In the genomic region with DNA sequence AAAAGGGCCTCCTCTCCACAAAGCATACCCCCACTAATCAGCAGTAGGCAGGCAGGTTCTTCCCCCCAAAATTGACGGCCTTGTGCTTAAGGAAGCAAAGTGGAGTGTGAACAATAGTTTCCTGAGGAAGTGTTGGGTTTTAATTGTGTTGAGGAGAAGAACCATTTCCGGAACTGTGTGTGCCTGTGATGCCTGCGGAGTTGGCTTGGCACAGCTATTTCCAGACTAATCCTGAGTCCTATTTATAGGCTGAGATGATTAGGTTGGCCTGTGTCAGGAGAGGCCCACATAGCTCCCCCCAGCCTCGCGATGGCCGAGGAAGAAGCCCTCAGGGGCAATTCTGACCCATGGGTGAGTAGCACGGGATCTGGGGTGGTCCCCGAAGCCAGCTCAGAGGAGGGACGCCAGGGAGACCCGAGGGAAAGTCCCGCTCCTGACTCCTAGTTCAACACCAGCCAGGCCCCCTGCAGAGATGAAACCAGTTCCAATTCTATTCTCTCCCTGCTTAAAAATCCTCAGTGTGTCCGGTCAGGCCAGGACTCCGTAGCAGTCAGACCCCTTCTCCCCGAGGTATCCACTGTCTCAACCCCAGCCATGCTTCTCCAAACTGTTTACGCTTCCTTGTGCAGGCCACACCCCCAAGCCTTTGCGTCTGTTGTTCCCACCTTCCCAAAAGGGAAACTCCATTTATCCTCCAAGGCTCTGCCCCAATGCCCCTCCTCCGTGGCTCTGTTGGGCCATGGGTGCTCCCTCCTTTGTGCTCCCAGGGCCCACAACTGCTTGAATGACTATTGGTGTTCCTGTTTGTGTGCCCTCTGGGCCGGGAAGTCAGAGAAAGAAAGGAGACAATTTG, we compare ENCODE assay signal across 8 cellular contexts. TPM values are rescaled to one million over a fixed set of nuclear protein-coding genes. Genes with fewer than 3 reads are reported as not detected.
DNase-seq lines count a peak whose midpoint lies in the region; ATAC-seq and TF ChIP-seq lines count a peak whose summit lies in the region.

No MANE protein-coding gene starts in this region.

- H3K4me3 Mint-ChIP-seq in glutamatergic neuron (ENCODE audit: unreplicated experiment), result no peak overlapping the region

- H3K36me3 ChIP-seq in subcutaneous abdominal adipose tissue (ENCODE audit: control insufficient read depth in 5 of 5, insufficient read depth in 5 of 5, low read length in 5 of 5), result peaks cover 0 to 2% (median 0%) of the 10 kb centered on the region in 5 donors

- ATAC-seq in HG02852 (IDR thresholded peaks at IDR 0.05; ENCODE audit: unreplicated experiment) (no peak), GM18861 (IDR thresholded peaks at IDR 0.05; ENCODE audit: unreplicated experiment) (no peak)

- no peak for TF ChIP-seq CTCF in cardiac fibroblast (IDR thresholded peaks at IDR 0.05; ENCODE audit: low read depth, low read length)
- no peak for TF ChIP-seq CTCF in glutamatergic neuron (IDR thresholded peaks at IDR 0.05; ENCODE audit: partially characterized antibody, unreplicated experiment)

- DNase-seq in AG08396 (ENCODE audit: low spot score) (peak; percentile 54), Kasumi-1 (lab: John Stamatoyannopoulos, UW) (peak; percentile 97 to 98), cardiac fibroblast (ENCODE audit: low read depth in 2 of 2) (peak; percentile 82 to 89), glutamatergic neuron (no peak)

- H3K27ac ChIP-seq in layer of hippocampus (ENCODE audit: low read depth, low read length) (peak overlapping the region; percentile 99), subcutaneous abdominal adipose tissue (ENCODE audit: low read depth, low read length) (peak overlapping the region; percentile 88)

- peaks cover 11% of the 10 kb centered on the region for H3K27me3 Mint-ChIP-seq in glutamatergic neuron (ENCODE audit: unreplicated experiment)

- no peak overlapping the region for H3K27ac Mint-ChIP-seq in glutamatergic neuron (ENCODE audit: unreplicated experiment)

- H3K9me3 Mint-ChIP-seq in glutamatergic neuron (ENCODE audit: unreplicated experiment), result peaks cover 2% of the 10 kb centered on the region

- no peaks in the 10 kb centered on the region for H3K36me3 Mint-ChIP-seq in glutamatergic neuron (ENCODE audit: unreplicated experiment)

- no peaks in the 10 kb centered on the region for H3K9me3 ChIP-seq in subcutaneous abdominal adipose tissue (ENCODE audit: control insufficient read depth in 5 of 5, low read length in 5 of 5)

- H3K9ac ChIP-seq in subcutaneous abdominal adipose tissue (ENCODE audit: low read length in 5 of 5), result peak overlapping the region; percentile 4 to 60 (median 51)

- H3K4me1 Mint-ChIP-seq in glutamatergic neuron (ENCODE audit: low read depth, unreplicated experiment), result peaks cover 9% of the 10 kb centered on the region

- peaks cover 49 to 92% (median 89%) of the 10 kb centered on the region in 5 donors for H3K4me1 ChIP-seq in subcutaneous abdominal adipose tissue (ENCODE audit: control insufficient read depth in 5 of 5, insufficient read depth in 5 of 5, low read length in 5 of 5)

- H3K4me3 ChIP-seq in cardiac fibroblast (replicated peaks in 1 of 2; ENCODE audit: low read depth in 2 of 2, low read length in 2 of 2), result no peak overlapping the region
- peak overlapping the region in 4 of 5 donors; percentile 1 to 20 (median 4) for H3K4me3 ChIP-seq in subcutaneous abdominal adipose tissue (ENCODE audit: low read depth in 1 of 5, low read length in 5 of 5)

- H3K27me3 ChIP-seq in layer of hippocampus (ENCODE audit: control insufficient read depth, insufficient read depth, low read length) (no peaks in the 10 kb centered on the region), subcutaneous abdominal adipose tissue (ENCODE audit: control insufficient read depth in 5 of 5, insufficient read depth in 4 of 5, low read length in 5 of 5) (no peaks in the 10 kb centered on the region)

RNA-seq across cellular contexts. Expression of a gene that starts 18.1 kb away (rescaled TPM):
- total RNA-seq in glutamatergic neuron (ENCODE audit: unreplicated experiment), result 11.6 TPM

Comparison
In these comparisons a context has a peak if more than half of its experiments do, and no peak if none do; other contexts are left out.
1. H3K4me3 ChIP-seq: peak in subcutaneous abdominal adipose tissue (4 of 5); none in cardiac fibroblast (0 of 2).